10 cellular contexts compared by ENCODE assay signal in genomic region chr3:37741644-37742043, GRCh38.
A peak's percentile ranks its signal among the peaks of the same experiment; 100 is the strongest.
DNase-seq lines count a peak whose midpoint lies in the region; ATAC-seq and TF ChIP-seq lines count a peak whose summit lies in the region.
"Had no signal": no experiment of that assay in that cellular context is flagged by ENCODE, and none has a peak within 500 bp of the region (broad histone marks: within the 10 kb centered on the region; RNA-seq: fewer than 3 reads in every experiment).

No MANE protein-coding gene starts in this region.

- H3K27ac ChIP-seq in muscle layer of duodenum (ENCODE audit: low read length) (peak overlapping the region; percentile 62), endodermal cell (ENCODE audit: low read depth, low read length) (no peak overlapping the region)

- no peaks in the 10 kb centered on the region for H3K4me1 Mint-ChIP-seq in CD14-positive monocyte
- H3K4me1 Mint-ChIP-seq in endodermal cell, result peaks cover 39% of the 10 kb centered on the region
- H3K4me1 Mint-ChIP-seq: T-cell had no signal

- H3K27me3 ChIP-seq in muscle layer of duodenum (ENCODE audit: low read depth, low read length) (no peaks in the 10 kb centered on the region), endodermal cell (ENCODE audit: control insufficient read depth, insufficient read depth, low read length, poor library complexity, severe bottlenecking) (no peaks in the 10 kb centered on the region)

- no peak overlapping the region for H3K9ac ChIP-seq in endodermal cell (ENCODE audit: extremely low read depth, low read length, poor library complexity, severe bottlenecking)

- H3K4me1 ChIP-seq in muscle layer of duodenum (ENCODE audit: control insufficient read depth in 1 of 2, insufficient read depth in 2 of 2, low read length in 2 of 2), result peaks cover 0 to 7% of the 10 kb centered on the region in 2 donors
- peaks cover 24% of the 10 kb centered on the region for H3K4me1 ChIP-seq in endodermal cell (ENCODE audit: control insufficient read depth, insufficient read depth, low read length)

- H3K36me3 Mint-ChIP-seq in CD14-positive monocyte (no peaks in the 10 kb centered on the region), endodermal cell (ENCODE audit: low read depth) (peaks cover 64% of the 10 kb centered on the region)
- H3K36me3 Mint-ChIP-seq: T-cell had no signal

- no peak overlapping the region for H3K4me3 ChIP-seq in muscle layer of duodenum (ENCODE audit: low read depth in 1 of 2, low read length in 2 of 2)
- H3K4me3 ChIP-seq in endodermal cell (ENCODE audit: low read length), result no peak overlapping the region

- DNase-seq in CD14-positive monocyte (ENCODE audit: low spot score) (no peak), NCI-H2029 (lab: John Stamatoyannopoulos, UW) (peak; percentile 61), dermis blood vessel endothelial cell (peak; percentile 64), endodermal cell (no peak), NK-92 (lab: John Stamatoyannopoulos, UW; ENCODE audit: unreplicated experiment) (no peak), mesenteric fat pad (ENCODE audit: low spot score) (no peak)
- DNase-seq: glutamatergic neuron, T-cell had no signal

- WGBS in endodermal cell (ENCODE audit: insufficient coverage in 1 of 2, insufficient read length in 1 of 2), 2 experiments, result 87 to 91% methylated on average over 7 of the region's 7 CpGs

- H3K4me3 Mint-ChIP-seq in CD14-positive monocyte (no peak overlapping the region), endodermal cell (no peak overlapping the region)
- H3K4me3 Mint-ChIP-seq: T-cell had no signal

- H3K36me3 ChIP-seq in muscle layer of duodenum (ENCODE audit: control insufficient read depth in 1 of 2, insufficient read depth in 2 of 2, low read length in 2 of 2) (peaks cover 6 to 10% of the 10 kb centered on the region in 2 donors), endodermal cell (ENCODE audit: control insufficient read depth, insufficient read depth, low read length) (peaks cover 12% of the 10 kb centered on the region)

- intact Hi-C loops in CD14-positive monocyte (cut with micrococcal nuclease), result no loop called here

- no peaks in the 10 kb centered on the region for H3K9me3 Mint-ChIP-seq in CD14-positive monocyte
- no peaks in the 10 kb centered on the region for H3K9me3 Mint-ChIP-seq in endodermal cell
- H3K9me3 Mint-ChIP-seq: T-cell had no signal

- H3K9me3 ChIP-seq in muscle layer of duodenum (ENCODE audit: control insufficient read depth in 1 of 2, low read length in 2 of 2), result no peaks in the 10 kb centered on the region
- no peaks in the 10 kb centered on the region for H3K9me3 ChIP-seq in endodermal cell (ENCODE audit: control insufficient read depth, low read length)

- no peak for ATAC-seq in GM19452 (IDR thresholded peaks at IDR 0.05; ENCODE audit: unreplicated experiment)
- ATAC-seq: T-cell had no signal

- H3K27me3 Mint-ChIP-seq in CD14-positive monocyte (ENCODE audit: low read depth in 3 of 3) (no peaks in the 10 kb centered on the region), endodermal cell (ENCODE audit: insufficient read depth) (no peaks in the 10 kb centered on the region)

- TF ChIP-seq CTCF in CD14-positive monocyte (IDR thresholded peaks at IDR 0.05), result peak; percentile 9
- no peak for TF ChIP-seq CTCF in endodermal cell (conservative IDR thresholded peaks at IDR 0.05)

- H3K27ac Mint-ChIP-seq in CD14-positive monocyte, result no peak overlapping the region
- no peak overlapping the region for H3K27ac Mint-ChIP-seq in endodermal cell
- H3K27ac Mint-ChIP-seq: T-cell had no signal

Comparison
In these comparisons a context has a peak if more than half of its experiments do, and no peak if none do; other contexts are left out.
1. DNase-seq: peak in NCI-H2029 (single experiment) and dermis blood vessel endothelial cell (single experiment); none in CD14-positive monocyte (single experiment), endodermal cell (single experiment), NK-92 (single experiment) and mesenteric fat pad (single experiment).